28 cellular contexts compared by ENCODE assay signal in genomic region chr5:172374783-172375182, GRCh38.
"Had no signal": no experiment of that assay in that cellular context is flagged by ENCODE, and none has a peak within 500 bp of the region (broad histone marks: within the 10 kb centered on the region; RNA-seq: fewer than 3 reads in every experiment).

No MANE protein-coding gene starts in this region.

- H3K27ac ChIP-seq: neutrophil, pancreas, psoas muscle, skin epidermis, spleen, suprapubic skin, testis, tibial artery, transverse colon, upper lobe of right lung, uterus had no signal

- DNase-seq: naive thymus-derived CD8-positive, alpha-beta T cell; nephron progenitor cell; nucleus accumbens; pancreas; psoas muscle; right cardiac atrium; spleen; stimulated activated CD4-positive, alpha-beta T cell treated with anti-CD3 and anti-CD28 coated beads, Interleukin-12 subunit alpha, Interleukin-12 subunit beta, amount 100 ng/mL, for 4 hours; stimulated activated CD4-positive, alpha-beta T cell treated with anti-CD3 and anti-CD28 coated beads, Interleukin-1b, Interleukin-23, amount 100 ng/mL, for 48 hours; stimulated activated CD4-positive, alpha-beta T cell treated with anti-CD3 and anti-CD28 coated beads, Interleukin-4, amount 100 ng/mL, for 1 hour; stimulated activated CD4-positive, alpha-beta T cell treated with anti-CD3 and anti-CD28 coated beads, Interleukin-4, amount 100 ng/mL, for 4 hours; stimulated activated CD8-positive, alpha-beta memory T cell treated with anti-CD3 and anti-CD28 coated beads, Interleukin-4, amount 100 ng/mL, for 48 hours; stimulated activated naive CD4-positive, alpha-beta T cell; stimulated activated naive CD8-positive, alpha-beta T cell treated with anti-CD3 and anti-CD28 coated beads, Interleukin-15, amount 100 ng/mL, for 72 hours; stimulated activated naive CD8-positive, alpha-beta T cell treated with anti-CD3 and anti-CD28 coated beads, Interleukin-15, Interleukin-2, amounts not matched to agents 100 U/mL and 50 U/mL, for 24 hours; substantia nigra; testis; tibial artery; transverse colon; upper lobe of right lung; uterus had no signal

- H3K4me3 ChIP-seq: pancreas, psoas muscle, skin epidermis, smooth muscle cell, spleen, suprapubic skin, testis, tibial artery, transverse colon, upper lobe of right lung, uterus had no signal

- H3K9me3 ChIP-seq: neutrophil, pancreas, suprapubic skin, upper lobe of right lung, uterus had no signal

- ATAC-seq: naive thymus-derived CD8-positive, alpha-beta T cell; natural killer cell treated with Interleukin-12 subunit alpha and Interleukin-12 subunit beta and Interleukin-15 and Interleukin-18, amount 100 ng/mL, for 72 hours; pancreas; psoas muscle; right cardiac atrium; sciatic nerve; stimulated activated memory B cell treated with anti-CD40 and anti-IgM and Interleukin-4, amounts not matched to agents 10 μg/mL and 1 μg/mL and 100 μg/mL, for 72 hours; stimulated activated naive CD8-positive, alpha-beta T cell treated with anti-CD3 and anti-CD28 coated beads, Interleukin-15, amount 100 ng/mL, for 72 hours; stimulated activated naive CD8-positive, alpha-beta T cell treated with anti-CD3 and anti-CD28 coated beads, Interleukin-15, Interleukin-2, amounts not matched to agents 100 U/mL and 50 U/mL, for 24 hours; upper lobe of right lung had no signal

- H3K4me1 ChIP-seq: psoas muscle, suprapubic skin, testis, transverse colon, upper lobe of right lung, uterus had no signal

- H3K36me3 ChIP-seq: neutrophil, pancreas, spleen, transverse colon, uterus had no signal

- H3K4me2 ChIP-seq: smooth muscle cell had no signal

- FAIRE-seq: pancreas had no signal
